ENCODE assay signal across 19 cellular contexts in genomic region chr2:10549196-10549595, GRCh38.
"Had no signal": no experiment of that assay in that cellular context is flagged by ENCODE, and none has a peak within 500 bp of the region (broad histone marks: within the 10 kb centered on the region; RNA-seq: fewer than 3 reads in every experiment).

No MANE protein-coding gene starts in this region.

- H3K27me3 ChIP-seq: uterus had no signal

- DNase-seq: activated CD4-positive, alpha-beta T cell treated with anti-CD3 and anti-CD28 coated beads, Interleukin-2, amount 50 U/mL, for 1 hour; activated CD4-positive, CD25-positive, alpha-beta regulatory T cell treated with anti-CD3 and anti-CD28 coated beads, Interleukin-2, amount 50 U/mL, for 72 hours; activated CD8-positive, alpha-beta memory T cell treated with anti-CD3 and anti-CD28 coated beads, Interleukin-2, amount 50 U/mL, for 4 hours; activated effector memory CD4-positive, alpha-beta T cell treated with anti-CD3 and anti-CD28 coated beads, Interleukin-2, amount 50 U/mL, for 16 hours; activated T-cell treated with anti-CD3 and anti-CD28 coated beads, Interleukin-2, amount 50 U/mL, for 72 hours; effector CD8-positive, alpha-beta T cell; left colon; lower lobe of right lung; stimulated activated CD4-positive, alpha-beta T cell treated with anti-CD3 and anti-CD28 coated beads, Interleukin-12 subunit alpha, Interleukin-12 subunit beta, amount 100 ng/mL, for 4 hours; stimulated activated CD4-positive, alpha-beta T cell treated with anti-CD3 and anti-CD28 coated beads, Interleukin-1b, Interleukin-23, amount 100 ng/mL, for 48 hours; stimulated activated CD8-positive, alpha-beta memory T cell treated with anti-CD3 and anti-CD28 coated beads, Interleukin-4, amount 100 ng/mL, for 48 hours; stimulated activated naive CD4-positive, alpha-beta T cell treated with Interleukin-2 at 50 U/mL for 16 hours; substantia nigra; tibial artery had no signal

- H3K9me3 ChIP-seq: esophagus muscularis mucosa, lower lobe of right lung, tibial artery, uterus had no signal

- H3K27ac ChIP-seq: esophagus muscularis mucosa, lower lobe of right lung, tibial artery, uterus, VCaP had no signal

- ATAC-seq: activated naive CD4-positive, alpha-beta T cell treated with anti-CD3 and anti-CD28 coated beads, Interleukin-2, amount 50 U/mL, for 72 hours; activated T-cell treated with anti-CD3 and anti-CD28 coated beads, Interleukin-2, amount 50 U/mL, for 72 hours; left colon; natural killer cell treated with Interleukin-12 subunit alpha and Interleukin-12 subunit beta and Interleukin-15 and Interleukin-18, amount 100 ng/mL, for 72 hours had no signal

- H3K4me3 ChIP-seq: esophagus muscularis mucosa, lower lobe of right lung, tibial artery, uterus had no signal

- H3K4me1 ChIP-seq: tibial artery, uterus had no signal

- H3K36me3 ChIP-seq: esophagus muscularis mucosa, lower lobe of right lung, tibial artery, uterus had no signal
